9 cellular contexts compared by ENCODE assay signal in the genomic region with DNA sequence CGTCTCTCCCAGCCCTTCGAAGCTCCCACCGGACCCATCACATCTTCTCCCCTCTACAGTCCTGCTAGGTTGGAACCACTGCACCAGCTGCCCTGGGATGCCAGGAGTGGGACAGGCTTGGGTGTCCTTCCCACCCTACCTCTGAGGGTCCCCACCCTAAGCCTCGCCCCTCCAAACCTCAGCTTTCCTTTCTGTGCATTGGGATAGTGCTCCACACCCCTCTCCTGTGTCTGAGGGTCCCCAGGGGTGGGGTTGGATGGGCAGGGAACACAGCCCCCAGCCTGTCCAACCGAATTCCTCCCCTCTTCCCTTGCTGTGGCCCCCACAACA. TPM values are rescaled to one million over a fixed set of nuclear protein-coding genes. Genes with fewer than 3 reads are reported as not detected.
A peak's percentile ranks its signal among the peaks of the same experiment; 100 is the strongest.
DNase-seq lines count a peak whose midpoint lies in the region; ATAC-seq, FAIRE-seq and TF ChIP-seq lines count a peak whose summit lies in the region.
"Had no signal": no experiment of that assay in that cellular context is flagged by ENCODE, and none has a peak within 500 bp of the region (broad histone marks: within the 10 kb centered on the region; RNA-seq: fewer than 3 reads in every experiment).

No MANE protein-coding gene starts in this region.

- H3K4ac ChIP-seq in IMR-90 (ENCODE audit: low read depth, low read length): peak overlapping the region; percentile 98

- peaks cover 65% of the 10 kb centered on the region for H3K27me3 Mint-ChIP-seq in neural crest cell (ENCODE audit: low read depth)

- H4K5ac ChIP-seq in IMR-90 (ENCODE audit: low read depth, low read length): peak overlapping the region; percentile 83

- H3K9me3 ChIP-seq in IMR-90 (ENCODE audit: control insufficient read depth, insufficient read depth, low read length) (no peaks in the 10 kb centered on the region), colonic mucosa (no peaks in the 10 kb centered on the region)
- H3K9me3 ChIP-seq: mucosa of descending colon had no signal

- dilution Hi-C loops in IMR-90 (cut with HindIII; ENCODE audit: low sequenced_read_pairs, unreplicated experiment): no loop called here

- H3K4me3 ChIP-seq in IMR-90 (ENCODE audit: insufficient read depth, low read depth, low read length): no peak overlapping the region
- H3K4me3 ChIP-seq in colonic mucosa: peak overlapping the region; percentile 58
- H3K4me3 ChIP-seq: mucosa of descending colon had no signal

- CTCF ChIA-PET in IMR-90 (lab: Yijun Ruan, JAX): no interaction called here

- BruUV-seq in IMR-90 (replicated peaks; lab: Mats Ljungman, UMichigan): no TSS peak

- no peak overlapping the region for H3K23ac ChIP-seq in IMR-90 (ENCODE audit: low read depth, low read length)

- H3K27me3 ChIP-seq in IMR-90 (ENCODE audit: control insufficient read depth, insufficient read depth, low read length) (no peaks in the 10 kb centered on the region), colonic mucosa (no peaks in the 10 kb centered on the region)

- H3K4me1 ChIP-seq in IMR-90 (ENCODE audit: control insufficient read depth, insufficient read depth, low read length) (peaks cover 32% of the 10 kb centered on the region), colonic mucosa (peaks cover 29% of the 10 kb centered on the region)

- no peaks in the 10 kb centered on the region for H3K9me3 Mint-ChIP-seq in neural crest cell

- no peak overlapping the region for H3K56ac ChIP-seq in IMR-90 (ENCODE audit: extremely low read depth, insufficient read depth, low read length)

- peak overlapping the region; percentile 86; the same call in 1 of the 2 replicates for H3K14ac ChIP-seq in IMR-90 (replicated peaks; ENCODE audit: low read depth, low read length)

- TF ChIP-seq POLR2A in IMR-90 (IDR thresholded peaks at IDR 0.05; ENCODE audit: low read depth, low read length) (no peak), GM12891 (IDR thresholded peaks at IDR 0.05; ENCODE audit: low read depth, low read length) (no peak)

- H3K18ac ChIP-seq in IMR-90 (ENCODE audit: low read depth, low read length): peak overlapping the region; percentile 68

- no peak overlapping the region for H3K27ac Mint-ChIP-seq in neural crest cell (ENCODE audit: unreplicated experiment)

- H4K8ac ChIP-seq in IMR-90 (ENCODE audit: low read depth in 2 of 2, low read length in 2 of 2): peak overlapping the region; percentile 82 to 85; a peak in 2 of 4 replicates

- H3K9me1 ChIP-seq in IMR-90 (ENCODE audit: insufficient read depth, low read length): peaks cover 20% of the 10 kb centered on the region

- peak overlapping the region; percentile 67 for H3K4me3 Mint-ChIP-seq in neural crest cell

- peaks cover 20% of the 10 kb centered on the region for H4K20me1 ChIP-seq in IMR-90 (ENCODE audit: insufficient read depth, low read length)

- H3K4me2 ChIP-seq in IMR-90 (ENCODE audit: low read depth, low read length): no peak overlapping the region

- WGBS in IMR-90 (ENCODE audit: extremely low coverage in 2 of 2, insufficient read length in 1 of 2), 2 experiments: 92% methylated on average over 2 of the region's 5 CpGs; no CpG with 5 or more reads in 1 of the 2 experiments

- peaks cover 14% of the 10 kb centered on the region for H3K36me3 ChIP-seq in IMR-90 (ENCODE audit: control insufficient read depth, insufficient read depth, low read length)
- peaks cover 5% of the 10 kb centered on the region for H3K36me3 ChIP-seq in colonic mucosa

- peak overlapping the region; percentile 96 for H2BK120ac ChIP-seq in IMR-90 (ENCODE audit: low read depth, low read length)

- no peak overlapping the region for H3K9ac ChIP-seq in IMR-90 (ENCODE audit: low read depth, low read length)
- H3K9ac ChIP-seq in colonic mucosa (ENCODE audit: low read depth in 2 of 2, low read length in 2 of 2): peak overlapping the region; percentile 70

- DNase-seq in IMR-90 (no peak), colonic mucosa (peak; percentile 33), neural crest cell (ENCODE audit: low read depth, low spot score) (no peak), GM12891 (ENCODE audit: insufficient read length, low spot score) (no peak), NCI-H1436 (lab: John Stamatoyannopoulos, UW) (no peak)
- no peak for DNase-seq in NK-92 treated with Interleukin-12 subunit alpha and Interleukin-12 subunit beta, amount 100 ng/mL, for 24 hours (lab: John Stamatoyannopoulos, UW)

- peak overlapping the region; percentile 93 for H2BK20ac ChIP-seq in IMR-90 (ENCODE audit: low read depth, low read length)

- H2BK15ac ChIP-seq in IMR-90 (ENCODE audit: low read depth, low read length): peak overlapping the region; percentile 98; the same call in 2 of the 3 replicates

- POLR2A ChIA-PET in IMR-90 (lab: Charles Lee; ENCODE audit: unreplicated experiment): no interaction called here

- H2BK5ac ChIP-seq in IMR-90 (ENCODE audit: low read depth, low read length, poor library complexity, severe bottlenecking): peak overlapping the region; percentile 50

- FAIRE-seq in GM12891 (lab: Jason Lieb, UNC): no peak

- ATAC-seq in IMR-90 (ENCODE audit: low read depth) (no peak), HG03280 (IDR thresholded peaks at IDR 0.05; ENCODE audit: unreplicated experiment) (no peak)

- no peak for TF ChIP-seq CTCF in 22Rv1 (IDR thresholded peaks at IDR 0.05)
- TF ChIP-seq CTCF in IMR-90 (conservative IDR thresholded peaks at IDR 0.05; ENCODE audit: low read depth, low read length): no peak
- no peak for TF ChIP-seq CTCF in colonic mucosa (IDR thresholded peaks at IDR 0.05)
- TF ChIP-seq CTCF in neural crest cell (conservative IDR thresholded peaks at IDR 0.05): no peak

- peaks cover 6% of the 10 kb centered on the region for H3K4me1 Mint-ChIP-seq in neural crest cell

- in situ Hi-C loops in IMR-90 (cut with MboI; ENCODE audit: low sequenced_read_pairs): no loop called here

- H3K27ac ChIP-seq in 22Rv1 (peak overlapping the region; percentile 95), IMR-90 (ENCODE audit: insufficient read depth, low read length) (peak overlapping the region; percentile 63), colonic mucosa (peak overlapping the region; percentile 99)

- no peaks in the 10 kb centered on the region for H3K36me3 Mint-ChIP-seq in neural crest cell (ENCODE audit: low read depth)

- peak overlapping the region; percentile 94 for H2AK5ac ChIP-seq in IMR-90 (ENCODE audit: low read depth, low read length)

- peak overlapping the region; percentile 91 for H4K91ac ChIP-seq in IMR-90 (ENCODE audit: insufficient read depth, low read depth, low read length)

- intact Hi-C loops in IMR-90 (cut with micrococcal nuclease): no loop called here
- intact Hi-C loops in colonic mucosa (cut with DNase I): no loop called here

- peak overlapping the region; percentile 88 for H2AFZ ChIP-seq in IMR-90 (replicated peaks; ENCODE audit: low read length, poor library complexity)

- peaks cover 9 to 42% of the 10 kb centered on the region in 2 experiments; a peak in 3 of 4 replicates for H3K79me1 ChIP-seq in IMR-90 (ENCODE audit: low read depth in 1 of 2, low read length in 2 of 2)

- TF ChIP-seq RAD21 in IMR-90 (IDR thresholded peaks at IDR 0.05; ENCODE audit: low read length): no peak

- H2AK9ac ChIP-seq in IMR-90 (replicated peaks; ENCODE audit: low read depth, low read length, poor library complexity): peak overlapping the region; percentile 90

TF ChIP-seq in IMR-90, 13 proteins besides CTCF, POLR2A, EP300 and RAD21 (continues in another document):
- no peak for TF ChIP-seq RCOR1 (IDR thresholded peaks at IDR 0.05; ENCODE audit: insufficient replicate concordance, low read length)
- TF ChIP-seq, protein P1, sequence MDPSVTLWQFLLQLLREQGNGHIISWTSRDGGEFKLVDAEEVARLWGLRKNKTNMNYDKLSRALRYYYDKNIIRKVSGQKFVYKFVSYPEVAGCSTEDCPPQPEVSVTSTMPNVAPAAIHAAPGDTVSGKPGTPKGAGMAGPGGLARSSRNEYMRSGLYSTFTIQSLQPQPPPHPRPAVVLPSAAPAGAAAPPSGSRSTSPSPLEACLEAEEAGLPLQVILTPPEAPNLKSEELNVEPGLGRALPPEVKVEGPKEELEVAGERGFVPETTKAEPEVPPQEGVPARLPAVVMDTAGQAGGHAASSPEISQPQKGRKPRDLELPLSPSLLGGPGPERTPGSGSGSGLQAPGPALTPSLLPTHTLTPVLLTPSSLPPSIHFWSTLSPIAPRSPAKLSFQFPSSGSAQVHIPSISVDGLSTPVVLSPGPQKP (IDR thresholded peaks at IDR 0.05; ENCODE audit: borderline replicate concordance, low read depth, low read length): no peak

TF ChIP-seq in GM12891, 5 proteins besides CTCF, POLR2A, EP300 and RAD21:
- TF ChIP-seq TAF1 (IDR thresholded peaks at IDR 0.05; ENCODE audit: low read depth, low read length) (no peak), POLR2AphosphoS5 (IDR thresholded peaks at IDR 0.05; ENCODE audit: low read depth, low read length) (no peak), PAX5 (IDR thresholded peaks at IDR 0.05; ENCODE audit: insufficient read depth, low read length, severe bottlenecking) (no peak), SPI1 (IDR thresholded peaks at IDR 0.05; ENCODE audit: low read depth, low read length) (no peak), POU2F2 (IDR thresholded peaks at IDR 0.05; ENCODE audit: low read depth, low read length) (no peak)

RNA-seq across cellular contexts. Expression of a gene that starts 1.9 kb away (rescaled TPM):
- total RNA-seq in IMR-90 (2012; rRNA removed) (1.6 and 1.9 TPM in 2 replicates), colonic mucosa (10 to 100 TPM; 76.4 to 99.5 TPM), neural crest cell (2.2 TPM in 2 replicates)
- polyA plus RNA-seq in IMR-90 (2012; rRNA removed): 24.1 and 26.0 TPM in 2 replicates
- polyA plus RNA-seq in IMR-90 (2012; cell fraction: cytosol; rRNA removed): 26.7 and 52.5 TPM in 2 replicates
- polyA plus RNA-seq in IMR-90 (2012; cell fraction: nucleus; rRNA removed; ENCODE audit: low replicate concordance): 76.1 and 110 TPM in 2 replicates
- polyA plus RNA-seq in GM12891 (2012; ENCODE audit: low read depth, missing spikeins): 16.1 TPM

RNA-seq across cellular contexts. Expression of a gene that starts 31.1 kb away (rescaled TPM):
- total RNA-seq in IMR-90 (2012; rRNA removed): not detected in 2 replicates
- polyA plus RNA-seq in IMR-90 (2012; rRNA removed): not detected in 2 replicates
- 0.02 TPM in 1 of 2 replicates, not detected in the other for polyA plus RNA-seq in IMR-90 (2012; cell fraction: cytosol; rRNA removed)
- 0.12 TPM in 1 of 2 replicates, not detected in the other for polyA plus RNA-seq in IMR-90 (2012; cell fraction: nucleus; rRNA removed; ENCODE audit: low replicate concordance)
- total RNA-seq in colonic mucosa: 10 to 100 TPM; 65.6 to 78.0 TPM
- not detected in 2 replicates for total RNA-seq in neural crest cell
- polyA plus RNA-seq in GM12891 (2012; ENCODE audit: low read depth, missing spikeins): not detected

RNA-seq across cellular contexts. Expression of a gene that starts 47.6 kb away (rescaled TPM):
- total RNA-seq in IMR-90 (2012; rRNA removed) (not detected in 2 replicates), colonic mucosa (under 1 TPM in 1 of 2 donors, not detected in 1; 0.52 TPM), neural crest cell (not detected in 2 replicates)
- not detected in 2 replicates for polyA plus RNA-seq in IMR-90 (2012; rRNA removed)
- polyA plus RNA-seq in IMR-90 (2012; cell fraction: cytosol; rRNA removed): not detected in 2 replicates
- not detected in 2 replicates for polyA plus RNA-seq in IMR-90 (2012; cell fraction: nucleus; rRNA removed; ENCODE audit: low replicate concordance)
- 0.05 TPM for polyA plus RNA-seq in GM12891 (2012; ENCODE audit: low read depth, missing spikeins)

Comparison
In these comparisons a context has a peak if more than half of its experiments do, and no peak if none do; other contexts are left out.
1. RNA of a gene that starts 1.9 kb away (total RNA-seq): 76.4 to 99.5 TPM in colonic mucosa; 2.2 TPM in neural crest cell and 1.6 to 1.9 TPM in IMR-90; every median in the first group is over 10 times any median in the second.
2. RNA of a gene that starts 31.1 kb away (total RNA-seq): 65.6 to 78.0 TPM in colonic mucosa; not detected in neural crest cell and not detected in IMR-90; every median in the first group is over 10 times any median in the second.
3. Peak in every context shown above with its lines, with median percentiles within 50 percentile points of each other: H3K27ac ChIP-seq.